In genomic region chr3:138408751-138409161, GRCh38 we compare ENCODE assay signal across 20 cellular contexts. TPM values are rescaled to one million over a fixed set of nuclear protein-coding genes. Genes with fewer than 3 reads are reported as not detected.
DNase-seq lines count a peak whose midpoint lies in the region; ATAC-seq and TF ChIP-seq lines count a peak whose summit lies in the region.
"Had no signal": no experiment of that assay in that cellular context is flagged by ENCODE, and none has a peak within 500 bp of the region (broad histone marks: within the 10 kb centered on the region; RNA-seq: fewer than 3 reads in every experiment).

No MANE protein-coding gene starts in this region.

- no peak overlapping the region for H3K18ac ChIP-seq in H9 (ENCODE audit: insufficient read length, low read depth, low read length)

- H3K36me3 Mint-ChIP-seq in H9 (ENCODE audit: insufficient read depth in 1 of 3, low read depth in 3 of 3): peaks cover 20 to 33% (median 25%) of the 10 kb centered on the region in 3 experiments
- H3K36me3 Mint-ChIP-seq: CD4-positive, alpha-beta memory T cell had no signal

- no peak overlapping the region for H3K23ac ChIP-seq in H9 (ENCODE audit: insufficient read length, low read depth, low read length)

- H3K27me3 ChIP-seq in H9 (ENCODE audit: insufficient read depth, low read length) (no peaks in the 10 kb centered on the region), osteoblast (ENCODE audit: insufficient read depth, low read length) (no peaks in the 10 kb centered on the region)

- no peak overlapping the region for H3K4ac ChIP-seq in H9 (ENCODE audit: low read depth, low read length)

- no peaks in the 10 kb centered on the region for H3K79me1 ChIP-seq in H9 (ENCODE audit: insufficient read depth, low read depth, low read length, poor library complexity, severe bottlenecking)

- no peaks in the 10 kb centered on the region for H4K20me1 ChIP-seq in H9 (ENCODE audit: control insufficient read depth, insufficient read depth, insufficient read length)
- no peaks in the 10 kb centered on the region for H4K20me1 ChIP-seq in osteoblast (ENCODE audit: insufficient read depth, low read length)

- H3K4me1 Mint-ChIP-seq in H9: peaks cover 37 to 41% of the 10 kb centered on the region in 2 experiments
- H3K4me1 Mint-ChIP-seq: CD4-positive, alpha-beta memory T cell; central memory CD8-positive, alpha-beta T cell; neural crest cell had no signal

- H3K9me3 ChIP-seq in H9 (ENCODE audit: control insufficient read depth, low read depth, low read length) (no peaks in the 10 kb centered on the region), osteoblast (ENCODE audit: low read depth, low read length) (no peaks in the 10 kb centered on the region)

- H3K4me2 ChIP-seq in H9 (ENCODE audit: insufficient read depth, insufficient read length, low read length): no peak overlapping the region
- no peak overlapping the region for H3K4me2 ChIP-seq in osteoblast (ENCODE audit: insufficient read depth, low read length)

- H2BK120ac ChIP-seq in H9 (ENCODE audit: low read depth, low read length, poor library complexity, severe bottlenecking): no peak overlapping the region

- ATAC-seq in GM18868 (IDR thresholded peaks at IDR 0.05; ENCODE audit: unreplicated experiment): no peak

- no peak overlapping the region for H4K5ac ChIP-seq in H9 (ENCODE audit: insufficient read length, low read depth, low read length)

- no peak overlapping the region for H2AK5ac ChIP-seq in H9 (ENCODE audit: insufficient read length, low read length)

- no peak overlapping the region for H2BK20ac ChIP-seq in H9 (ENCODE audit: low read depth, low read length, poor library complexity, severe bottlenecking)

- peak overlapping the region; percentile 76 to 92 (median 82); a peak in 6 of 7 replicates for H3K27ac Mint-ChIP-seq in H9
- H3K27ac Mint-ChIP-seq: CD4-positive, alpha-beta memory T cell; HFFc6 had no signal

- H2BK12ac ChIP-seq in H9 (ENCODE audit: insufficient read length, low read depth, low read length): no peak overlapping the region

- H3K9ac ChIP-seq in H9 (ENCODE audit: extremely low read depth, insufficient read length, low read length): no peak overlapping the region

- no peak overlapping the region for H3K56ac ChIP-seq in H9 (ENCODE audit: insufficient read length, low read depth, low read length)

- DNase-seq in H9 (peak; percentile 58), globus pallidus (ENCODE audit: low spot score) (peak; percentile 45), posterior cingulate gyrus (peak in 8 of 10 donors; percentile 46 to 93 (median 58)), osteoblast (ENCODE audit: insufficient read length, low spot score, missing footprints) (no peak), SW480 (ENCODE audit: low spot score) (no peak)
- DNase-seq in activated CD4-positive, CD25-positive, alpha-beta regulatory T cell treated with anti-CD3 and anti-CD28 coated beads, Interleukin-2, amount 50 U/mL, for 72 hours: no peak
- DNase-seq: activated CD4-positive, alpha-beta T cell treated with anti-CD3 and anti-CD28 coated beads, Interleukin-2, amount 50 U/mL, for 4 hours; activated gamma-delta T cell treated with Interleukin-2 at 50 U/mL for 16 hours; CD4-positive, alpha-beta memory T cell; effector memory CD4-positive, alpha-beta T cell; HFFc6; mesenchymal stem cell; NCI-H2171; NCI-H69; SHP77 treated with DMSO at 0.1 percent for 48 hours had no signal

- no peaks in the 10 kb centered on the region for H3K79me2 ChIP-seq in H9 (ENCODE audit: insufficient read depth, low read length)
- H3K79me2 ChIP-seq in osteoblast (ENCODE audit: insufficient read depth, low read length): no peaks in the 10 kb centered on the region

- H3K9me3 Mint-ChIP-seq in H9: peaks cover 3 to 6% of the 10 kb centered on the region in 2 experiments; a peak in 4 of 5 replicates
- H3K9me3 Mint-ChIP-seq: central memory CD8-positive, alpha-beta T cell; HFFc6; neural crest cell had no signal

- no peak overlapping the region for H3K14ac ChIP-seq in H9 (ENCODE audit: insufficient read depth, low read length)

- TF ChIP-seq CTCF in H9 (conservative IDR thresholded peaks at IDR 0.05) (no peak), osteoblast (IDR thresholded peaks at IDR 0.05; ENCODE audit: extremely low read depth, low read depth, low read length) (no peak)

- H3K23me2 ChIP-seq in H9 (ENCODE audit: insufficient read length, low read depth, low read length, poor library complexity, severe bottlenecking): no peaks in the 10 kb centered on the region

- no peak overlapping the region for H3T11ph ChIP-seq in H9 (ENCODE audit: low read length)

- peaks cover 22% of the 10 kb centered on the region for H3K36me3 ChIP-seq in osteoblast (ENCODE audit: insufficient read depth, low read length)

- H3K4me3 ChIP-seq in osteoblast (ENCODE audit: insufficient read depth, low read length): no peak overlapping the region

- peaks cover 27% of the 10 kb centered on the region; the same call in 1 of the 2 replicates for H3K4me1 ChIP-seq in H9 (ENCODE audit: insufficient read depth, low read length)
- H3K4me1 ChIP-seq in osteoblast (ENCODE audit: insufficient read depth, low read length): peaks cover 10% of the 10 kb centered on the region

- no CpG with 5 or more reads among the region's 6 CpGs for WGBS in H9 (ENCODE audit: extremely low coverage, insufficient read length, low lambda C conversion rate)

- H2AFZ ChIP-seq in H9 (ENCODE audit: low read length) (no peak overlapping the region), osteoblast (ENCODE audit: low read length) (no peak overlapping the region)

- peaks cover 12% of the 10 kb centered on the region for H3K27me3 Mint-ChIP-seq in H9 (ENCODE audit: low read depth)

- H4K91ac ChIP-seq in H9 (ENCODE audit: insufficient read length, low read depth, low read length): no peak overlapping the region

- no peak overlapping the region for H2BK15ac ChIP-seq in H9 (ENCODE audit: low read depth, low read length)

- H3K27ac ChIP-seq in H9 (ENCODE audit: insufficient read length, low read depth, low read length): no peak overlapping the region
- peak overlapping the region; percentile 70 for H3K27ac ChIP-seq in angular gyrus (ENCODE audit: low read depth, low read length)
- H3K27ac ChIP-seq in osteoblast (ENCODE audit: low read depth, low read length): no peak overlapping the region

- intact Hi-C loops in posterior cingulate gyrus (cut with DNase I): no loop called here

- H3K4me3 Mint-ChIP-seq in H9: peak overlapping the region in 1 of 2 experiments; percentile 37; a peak in 2 of 5 replicates
- H3K4me3 Mint-ChIP-seq: CD4-positive, alpha-beta memory T cell; central memory CD8-positive, alpha-beta T cell; HFFc6; neural crest cell had no signal

- no peak overlapping the region for H2BK5ac ChIP-seq in H9 (ENCODE audit: insufficient read length, low read length)

- no peak overlapping the region for H4K8ac ChIP-seq in H9 (replicated peaks; ENCODE audit: insufficient read length, low read depth, low read length)

RNA-seq across cellular contexts. Expression of gene ESYT3, which starts 25.7 kb away (rescaled TPM):
- 5.9 and 6.3 TPM in 2 replicates for total RNA-seq in H9 (2021)
- 0.59 and 0.72 TPM in 2 replicates for total RNA-seq in osteoblast
- total RNA-seq: OCI-LY7 had no signal

Comparison
In these comparisons a context has a peak if more than half of its experiments do, and no peak if none do; other contexts are left out.
1. DNase-seq: peak in H9 (single experiment), globus pallidus (single experiment) and posterior cingulate gyrus (8 of 10); none in osteoblast (single experiment), SW480 (single experiment) and activated CD4-positive, CD25-positive, alpha-beta regulatory T cell treated with anti-CD3 and anti-CD28 coated beads, Interleukin-2, amount 50 U/mL, for 72 hours (single experiment).